ENCODE assay signal across 8 cellular contexts in the genomic region with DNA sequence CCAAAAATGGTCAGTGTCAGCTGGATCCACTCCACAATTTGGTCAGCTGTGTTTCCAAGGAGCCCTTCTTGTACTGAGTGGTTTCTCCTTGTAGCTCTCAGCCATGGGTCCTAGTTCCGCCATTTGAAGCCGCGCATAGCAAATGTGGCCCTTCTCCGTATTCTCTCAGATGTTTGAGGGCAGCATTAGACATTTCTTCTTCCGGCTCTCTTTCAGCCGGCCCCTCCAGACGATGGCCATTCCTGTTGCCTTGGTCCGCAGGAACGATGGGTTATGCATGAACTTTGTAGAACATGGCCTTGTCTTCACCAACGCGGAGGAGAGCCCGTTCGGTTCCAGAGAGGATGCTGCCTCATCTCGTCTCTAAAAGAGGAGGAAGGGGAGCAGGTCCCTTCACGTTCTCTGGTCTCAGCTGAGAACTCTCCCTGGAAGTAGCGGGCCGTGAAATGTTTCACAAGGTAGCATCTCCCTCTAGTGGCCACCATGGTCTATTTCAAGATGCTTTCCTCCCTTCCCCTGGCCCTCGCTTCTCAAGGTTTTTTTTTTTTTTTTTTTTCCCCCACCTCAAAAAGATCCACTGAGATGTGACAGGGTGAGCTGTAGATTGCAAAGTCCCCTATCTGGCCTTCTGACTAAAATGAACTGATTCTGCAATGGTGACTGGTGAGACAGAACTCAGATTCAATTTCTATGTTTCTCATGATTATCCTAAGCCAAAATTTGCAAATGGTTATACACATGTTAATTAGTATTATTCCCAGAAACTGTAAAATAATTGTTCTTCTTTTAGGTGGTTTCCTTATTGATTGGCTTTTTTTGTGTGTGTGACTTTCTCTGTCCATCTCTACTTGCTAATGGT. TPM values are rescaled to one million over a fixed set of nuclear protein-coding genes. Genes with fewer than 3 reads are reported as not detected.
DNase-seq lines count a peak whose midpoint lies in the region; ATAC-seq and TF ChIP-seq lines count a peak whose summit lies in the region.

No MANE protein-coding gene starts in this region.

- H3K4me1 Mint-ChIP-seq in activated T-helper 2 cell treated with anti-CD3 and anti-CD28 coated beads, Interferon-gamma antibody, Interleukin-2, Interleukin-4, amounts not matched to agents 10 μg/mL and 5 μg/mL and 100 μg/mL, durations not matched to agents 14 hours and 24 hours and 36 hours (ENCODE audit: low read depth): peaks cover 25% of the 10 kb centered on the region
- H3K4me1 Mint-ChIP-seq in neural progenitor cell: peaks cover 8% of the 10 kb centered on the region

- no peaks in the 10 kb centered on the region for H3K27me3 ChIP-seq in RWPE2 (ENCODE audit: insufficient read depth, poor library complexity, severe bottlenecking)
- H3K27me3 ChIP-seq in neural progenitor cell: peaks cover 4% of the 10 kb centered on the region

- H3K4me3 ChIP-seq in RWPE2 (ENCODE audit: severe bottlenecking) (peak overlapping the region; percentile 12), fibroblast of villous mesenchyme (ENCODE audit: low read depth, low read length) (peak overlapping the region; percentile 56), neural progenitor cell (peak overlapping the region; percentile 44)

- H3K4me2 ChIP-seq in neural progenitor cell: peak overlapping the region; percentile 80

- in situ Hi-C loops in Caki2 (cut with HindIII; ENCODE audit: low pct_unique_long_range_greater_than_20kb, low sequenced_read_pairs): no loop called here

- peak overlapping the region; percentile 99 for H2AFZ ChIP-seq in neural progenitor cell (replicated peaks)

- no peak overlapping the region for H3K9ac ChIP-seq in neural progenitor cell

- peak; percentile 82 for TF ChIP-seq CTCF in RWPE2 (IDR thresholded peaks at IDR 0.05; ENCODE audit: poor library complexity, severe bottlenecking)
- peak; percentile 80 for TF ChIP-seq CTCF in fibroblast of villous mesenchyme (IDR thresholded peaks at IDR 0.05; ENCODE audit: insufficient read depth, low read depth, low read length)
- peak; percentile 68 for TF ChIP-seq CTCF in neural progenitor cell (IDR thresholded peaks at IDR 0.05)

- ATAC-seq in GM21529 (IDR thresholded peaks at IDR 0.05; ENCODE audit: unreplicated experiment) (peak; percentile 87), RWPE2 (ENCODE audit: low read depth) (peak; percentile 75)

- H3K9me3 Mint-ChIP-seq in activated T-helper 2 cell treated with anti-CD3 and anti-CD28 coated beads, Interferon-gamma antibody, Interleukin-2, Interleukin-4, amounts not matched to agents 10 μg/mL and 5 μg/mL and 100 μg/mL, durations not matched to agents 14 hours and 24 hours and 36 hours: no peaks in the 10 kb centered on the region
- H3K9me3 Mint-ChIP-seq in neural progenitor cell: no peaks in the 10 kb centered on the region

- peak overlapping the region; percentile 85 for H3K4me3 Mint-ChIP-seq in activated T-helper 2 cell treated with anti-CD3 and anti-CD28 coated beads, Interferon-gamma antibody, Interleukin-2, Interleukin-4, amounts not matched to agents 10 μg/mL and 5 μg/mL and 100 μg/mL, durations not matched to agents 14 hours and 24 hours and 36 hours (ENCODE audit: low read depth)
- peak overlapping the region; percentile 75 for H3K4me3 Mint-ChIP-seq in neural progenitor cell

- H3F3A ChIP-seq in neural progenitor cell (ENCODE audit: low read depth): no peaks in the 10 kb centered on the region

- H3K27ac ChIP-seq in RWPE2 (ENCODE audit: poor library complexity, severe bottlenecking) (no peak overlapping the region), neural progenitor cell (no peak overlapping the region)

- H3K36me3 ChIP-seq in RWPE2 (ENCODE audit: low read depth) (no peaks in the 10 kb centered on the region), neural progenitor cell (no peaks in the 10 kb centered on the region)

- H3K79me2 ChIP-seq in neural progenitor cell (ENCODE audit: low read depth): no peaks in the 10 kb centered on the region

- H3K36me3 Mint-ChIP-seq in activated T-helper 2 cell treated with anti-CD3 and anti-CD28 coated beads, Interferon-gamma antibody, Interleukin-2, Interleukin-4, amounts not matched to agents 10 μg/mL and 5 μg/mL and 100 μg/mL, durations not matched to agents 14 hours and 24 hours and 36 hours (ENCODE audit: low read depth): no peaks in the 10 kb centered on the region
- no peaks in the 10 kb centered on the region for H3K36me3 Mint-ChIP-seq in neural progenitor cell

- DNase-seq in Caki2 (ENCODE audit: low read depth) (peak; percentile 65), Kasumi-1 (lab: John Stamatoyannopoulos, UW) (peak; percentile 90 to 91), RWPE2 (ENCODE audit: low spot score) (no peak), fibroblast of villous mesenchyme (ENCODE audit: low read depth) (peak; percentile 87), neural progenitor cell (ENCODE audit: low spot score) (peak; percentile 91), stromal cell of bone marrow (ENCODE audit: low read depth) (peak; percentile 63)
- DNase-seq in activated T-helper 2 cell treated with anti-CD3 and anti-CD28 coated beads, Interferon-gamma antibody, Interleukin-2, Interleukin-4, amounts not matched to agents 10 μg/mL and 5 μg/mL and 100 μg/mL, durations not matched to agents 14 hours and 24 hours and 36 hours (ENCODE audit: low spot score): peak; percentile 60

- intact Hi-C loops in activated T-helper 2 cell treated with anti-CD3 and anti-CD28 coated beads, Interferon-gamma antibody, Interleukin-2, Interleukin-4, amounts not matched to agents 10 μg/mL and 5 μg/mL and 100 μg/mL, durations not matched to agents 14 hours and 24 hours and 36 hours (cut with micrococcal nuclease): loop anchor here (1.0 to 10.0 kb wide), 3 partner anchors 61 to 346 kb away; a partner anchor contains a TSS

- no peaks in the 10 kb centered on the region for H4K20me1 ChIP-seq in neural progenitor cell (ENCODE audit: low read depth)

- H3K27ac Mint-ChIP-seq in activated T-helper 2 cell treated with anti-CD3 and anti-CD28 coated beads, Interferon-gamma antibody, Interleukin-2, Interleukin-4, amounts not matched to agents 10 μg/mL and 5 μg/mL and 100 μg/mL, durations not matched to agents 14 hours and 24 hours and 36 hours: peak overlapping the region; percentile 59
- H3K27ac Mint-ChIP-seq in neural progenitor cell: no peak overlapping the region

- H3K27me3 Mint-ChIP-seq in activated T-helper 2 cell treated with anti-CD3 and anti-CD28 coated beads, Interferon-gamma antibody, Interleukin-2, Interleukin-4, amounts not matched to agents 10 μg/mL and 5 μg/mL and 100 μg/mL, durations not matched to agents 14 hours and 24 hours and 36 hours (ENCODE audit: low read depth): no peaks in the 10 kb centered on the region
- H3K27me3 Mint-ChIP-seq in neural progenitor cell (ENCODE audit: insufficient read depth, low read depth): peaks cover 5% of the 10 kb centered on the region

- H3K4me1 ChIP-seq in RWPE2 (ENCODE audit: insufficient read depth, poor library complexity, severe bottlenecking): no peaks in the 10 kb centered on the region
- peaks cover under 1% of the 10 kb centered on the region for H3K4me1 ChIP-seq in neural progenitor cell

- no peaks in the 10 kb centered on the region for H3K9me3 ChIP-seq in RWPE2 (ENCODE audit: severe bottlenecking)
- H3K9me3 ChIP-seq in neural progenitor cell (ENCODE audit: low read depth): no peaks in the 10 kb centered on the region

RNA-seq across cellular contexts. Expression of a gene that starts 19.8 kb away (rescaled TPM):
- not detected in 2 replicates for total RNA-seq in Caki2 (2014; rRNA removed; shearing (Covaris generic); ENCODE audit: low replicate concordance)
- not detected in 2 replicates for total RNA-seq in activated T-helper 2 cell treated with anti-CD3 and anti-CD28 coated beads, Interferon-gamma antibody, Interleukin-2, Interleukin-4, amounts not matched to agents 10 μg/mL and 5 μg/mL and 100 μg/mL, durations not matched to agents 14 hours and 24 hours and 36 hours
- total RNA-seq in fibroblast of villous mesenchyme (not detected in 2 replicates), neural progenitor cell (ENCODE audit: low replicate concordance) (not detected in 2 replicates)

RNA-seq across cellular contexts. Expression of a gene that starts 54.3 kb away (rescaled TPM):
- total RNA-seq in Caki2 (2014; rRNA removed; shearing (Covaris generic); ENCODE audit: low replicate concordance): 30.1 and 70.3 TPM in 2 replicates
- total RNA-seq in activated T-helper 2 cell treated with anti-CD3 and anti-CD28 coated beads, Interferon-gamma antibody, Interleukin-2, Interleukin-4, amounts not matched to agents 10 μg/mL and 5 μg/mL and 100 μg/mL, durations not matched to agents 14 hours and 24 hours and 36 hours: 30.5 and 33.4 TPM in 2 replicates
- total RNA-seq in fibroblast of villous mesenchyme (59.9 and 67.8 TPM in 2 replicates), neural progenitor cell (ENCODE audit: low replicate concordance) (44.8 and 108 TPM in 2 replicates)
